25 cellular contexts compared by ENCODE assay signal in the genomic region with DNA sequence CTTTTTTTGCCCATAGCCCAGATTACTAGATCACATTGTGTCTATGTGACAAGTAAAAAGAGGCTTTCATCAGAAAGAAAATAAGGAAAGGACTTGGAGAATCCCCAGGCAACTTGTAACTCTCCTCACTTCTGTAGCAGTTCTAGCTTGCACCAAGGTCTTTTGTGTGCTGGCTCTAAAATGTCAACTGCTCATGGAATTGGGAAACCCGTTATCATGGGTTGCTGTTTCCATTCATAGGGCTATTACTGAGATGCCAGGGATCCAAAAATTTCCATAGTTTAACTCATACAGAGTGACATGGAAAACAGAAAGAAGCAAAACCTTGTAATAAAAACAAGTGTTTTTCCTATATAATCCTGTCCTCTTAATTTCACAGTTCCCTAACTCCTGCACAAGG.
DNase-seq lines count a peak whose midpoint lies in the region; ATAC-seq and TF ChIP-seq lines count a peak whose summit lies in the region.
"Had no signal": no experiment of that assay in that cellular context is flagged by ENCODE, and none has a peak within 500 bp of the region (broad histone marks: within the 10 kb centered on the region; RNA-seq: fewer than 3 reads in every experiment).

No MANE protein-coding gene starts in this region.

- H3K4me1 Mint-ChIP-seq in naive thymus-derived CD8-positive, alpha-beta T cell: no peaks in the 10 kb centered on the region
- H3K4me1 Mint-ChIP-seq: CD14-positive monocyte; CD4-positive, alpha-beta memory T cell; CD4-positive, CD25-positive, alpha-beta regulatory T cell; CD8-positive, alpha-beta memory T cell had no signal

- peaks cover 0 to 25% (median 2%) of the 10 kb centered on the region in 9 donors for H3K9me3 Mint-ChIP-seq in naive thymus-derived CD8-positive, alpha-beta T cell

- H3K27me3 ChIP-seq in adipocyte (replicated peaks; ENCODE audit: control insufficient read depth, insufficient read depth, low read length): no peaks in the 10 kb centered on the region
- H3K27me3 ChIP-seq in suprapubic skin: no peaks in the 10 kb centered on the region
- H3K27me3 ChIP-seq: BE2C, BLaER1 had no signal

- DNase-seq in left ventricle myocardium superior (no peak), Right ventricle myocardium inferior (ENCODE audit: missing footprints) (no peak), adipocyte (ENCODE audit: low read depth) (no peak), left lobe of liver (ENCODE audit: low spot score) (no peak), suprapubic skin (ENCODE audit: low spot score in 2 of 2) (no peak), NCI-H526 (lab: John Stamatoyannopoulos, UW) (no peak)
- no peak for DNase-seq in naive thymus-derived CD8-positive, alpha-beta T cell
- DNase-seq: 8988T; ACHN; BE2C; C1 segment of cervical spinal cord; CD4-positive, alpha-beta memory T cell; CD4-positive, CD25-positive, alpha-beta regulatory T cell; CD8-positive, alpha-beta memory T cell; COR-L47; DMS 273 treated with DMSO at 0.1 percent for 48 hours; DMS153; DMS53; DMS79; DND-41; EL; GDM1 had no signal

- H3K4me3 ChIP-seq in adipocyte (ENCODE audit: low read length) (peak overlapping the region; percentile 13), suprapubic skin (no peak overlapping the region)
- H3K4me3 ChIP-seq: BLaER1, GM12878 had no signal

- H3K9ac ChIP-seq in adipocyte (ENCODE audit: low read length): peak overlapping the region; percentile 43
- H3K9ac ChIP-seq: BLaER1 had no signal

- H3K27ac ChIP-seq in suprapubic skin: peak overlapping the region; percentile 48
- H3K27ac ChIP-seq: BLaER1 had no signal

- 92% methylated on average over 1 of the region's 1 CpG for WGBS in suprapubic skin

- POLR2A ChIA-PET in naive thymus-derived CD8-positive, alpha-beta T cell (lab: Charles Lee): no interaction called here

- no peaks in the 10 kb centered on the region for H3K36me3 Mint-ChIP-seq in naive thymus-derived CD8-positive, alpha-beta T cell
- H3K36me3 Mint-ChIP-seq: CD14-positive monocyte; CD4-positive, alpha-beta memory T cell; CD4-positive, CD25-positive, alpha-beta regulatory T cell; CD8-positive, alpha-beta memory T cell had no signal

- H3K27ac Mint-ChIP-seq in naive thymus-derived CD8-positive, alpha-beta T cell: no peak overlapping the region
- H3K27ac Mint-ChIP-seq: CD14-positive monocyte; CD4-positive, alpha-beta memory T cell; CD4-positive, CD25-positive, alpha-beta regulatory T cell; CD8-positive, alpha-beta memory T cell had no signal

- ATAC-seq in left ventricle myocardium superior: peak; percentile 19
- no peak for ATAC-seq in Right ventricle myocardium inferior
- peak; percentile 10 for ATAC-seq in left lobe of liver
- no peak for ATAC-seq in naive thymus-derived CD8-positive, alpha-beta T cell
- ATAC-seq: GM12878 had no signal

- no peak for TF ChIP-seq CTCF in suprapubic skin (IDR thresholded peaks at IDR 0.05)

- H3K9me3 ChIP-seq in adipocyte (ENCODE audit: control insufficient read depth, low read length) (no peaks in the 10 kb centered on the region), suprapubic skin (no peaks in the 10 kb centered on the region)
- H3K9me3 ChIP-seq: BE2C, BLaER1 had no signal

- intact Hi-C loops in left ventricle myocardium superior (cut with micrococcal nuclease): no loop called here
- intact Hi-C loops in Right ventricle myocardium inferior (cut with DNase I): loop anchor here (10.0 kb wide), 1 partner anchor 449 kb away; no protein-coding TSS in a partner anchor

- no peak for TF ChIP-seq POLR2A in suprapubic skin (IDR thresholded peaks at IDR 0.05)

- no peak for TF ChIP-seq EP300 in suprapubic skin (IDR thresholded peaks at IDR 0.05)

- no peaks in the 10 kb centered on the region for H3K27me3 Mint-ChIP-seq in naive thymus-derived CD8-positive, alpha-beta T cell
- H3K27me3 Mint-ChIP-seq: CD4-positive, CD25-positive, alpha-beta regulatory T cell; CD8-positive, alpha-beta memory T cell had no signal

- H3K4me1 ChIP-seq in adipocyte (ENCODE audit: control insufficient read depth, insufficient read depth, low read length): peaks cover 27% of the 10 kb centered on the region
- H3K4me1 ChIP-seq in suprapubic skin: peaks cover 4% of the 10 kb centered on the region
- H3K4me1 ChIP-seq: BE2C had no signal

- H3K4me3 Mint-ChIP-seq in naive thymus-derived CD8-positive, alpha-beta T cell: no peak overlapping the region
- H3K4me3 Mint-ChIP-seq: CD14-positive monocyte; CD4-positive, alpha-beta memory T cell; CD4-positive, CD25-positive, alpha-beta regulatory T cell; CD8-positive, alpha-beta memory T cell had no signal

- H3K36me3 ChIP-seq in adipocyte (ENCODE audit: control insufficient read depth, insufficient read depth, low read length, severe bottlenecking): no peaks in the 10 kb centered on the region
- no peaks in the 10 kb centered on the region for H3K36me3 ChIP-seq in suprapubic skin
- H3K36me3 ChIP-seq: BE2C, BLaER1 had no signal

Comparison
In these comparisons a context has a peak if more than half of its experiments do, and no peak if none do; other contexts are left out.
1. ATAC-seq: peak in left ventricle myocardium superior (single experiment) and left lobe of liver (single experiment); none in Right ventricle myocardium inferior (single experiment) and naive thymus-derived CD8-positive, alpha-beta T cell (0 of 2).